18 cellular contexts compared by ENCODE assay signal in genomic region chr7:142359694-142360279, GRCh38.
"Had no signal": no experiment of that assay in that cellular context is flagged by ENCODE, and none has a peak within 500 bp of the region (broad histone marks: within the 10 kb centered on the region; RNA-seq: fewer than 3 reads in every experiment).

No MANE protein-coding gene starts in this region.

- DNase-seq: activated T-cell treated with anti-CD3 and anti-CD28 coated beads, Interleukin-2, amount 50 U/mL, for 1 hour; aorta; hypothalamus; mucosa of descending colon; natural killer cell; occipital lobe; sigmoid colon; stimulated activated CD4-positive, alpha-beta T cell treated with anti-CD3 and anti-CD28 coated beads, Interleukin-2, amount 100 ng/mL, for 48 hours; stimulated activated naive CD4-positive, alpha-beta T cell treated with Interleukin-2 at 50 U/mL for 16 hours; upper lobe of left lung had no signal

- H3K36me3 ChIP-seq: breast epithelium, esophagus muscularis mucosa, gastroesophageal sphincter, prostate gland, sigmoid colon, suprapubic skin, upper lobe of left lung had no signal

- H3K36me3 Mint-ChIP-seq: activated naive CD8-positive, alpha-beta T cell; natural killer cell had no signal

- H3K9me3 Mint-ChIP-seq: natural killer cell had no signal

- H3K4me1 ChIP-seq: breast epithelium, esophagus muscularis mucosa, gastroesophageal sphincter, prostate gland, sigmoid colon had no signal

- H3K27ac ChIP-seq: breast epithelium, esophagus muscularis mucosa, gastroesophageal sphincter, prostate gland, sigmoid colon, suprapubic skin, upper lobe of left lung had no signal

- H3K9me3 ChIP-seq: breast epithelium, esophagus muscularis mucosa, mucosa of descending colon, prostate gland, sigmoid colon, suprapubic skin, upper lobe of left lung had no signal

- H3K4me3 Mint-ChIP-seq: activated naive CD8-positive, alpha-beta T cell; natural killer cell had no signal

- ATAC-seq: activated CD4-positive, CD25-positive, alpha-beta regulatory T cell treated with anti-CD3 and anti-CD28 coated beads, Interleukin-2, amount 50 U/mL, for 24 hours; gastroesophageal sphincter; mucosa of descending colon; natural killer cell had no signal

- H3K27ac Mint-ChIP-seq: activated naive CD8-positive, alpha-beta T cell; natural killer cell had no signal

- H3K4me3 ChIP-seq: breast epithelium, esophagus muscularis mucosa, gastroesophageal sphincter, lung, mucosa of descending colon, prostate gland, sigmoid colon, suprapubic skin, upper lobe of left lung had no signal

- H3K27me3 ChIP-seq: breast epithelium, esophagus muscularis mucosa, gastroesophageal sphincter, sigmoid colon, suprapubic skin, upper lobe of left lung had no signal
